In genomic region chr5:1380011-1380817, GRCh38 we compare ENCODE assay signal across 1 cellular context.
A peak's percentile ranks its signal among the peaks of the same experiment; 100 is the strongest.
TF ChIP-seq lines count a peak whose summit lies in the region.

No MANE protein-coding gene starts in this region.

TF ChIP-seq in K562, 482 proteins besides CTCF, POLR2A, EP300 and RAD21 (continued from another document and continues in another):
- TF ChIP-seq, protein P1, sequence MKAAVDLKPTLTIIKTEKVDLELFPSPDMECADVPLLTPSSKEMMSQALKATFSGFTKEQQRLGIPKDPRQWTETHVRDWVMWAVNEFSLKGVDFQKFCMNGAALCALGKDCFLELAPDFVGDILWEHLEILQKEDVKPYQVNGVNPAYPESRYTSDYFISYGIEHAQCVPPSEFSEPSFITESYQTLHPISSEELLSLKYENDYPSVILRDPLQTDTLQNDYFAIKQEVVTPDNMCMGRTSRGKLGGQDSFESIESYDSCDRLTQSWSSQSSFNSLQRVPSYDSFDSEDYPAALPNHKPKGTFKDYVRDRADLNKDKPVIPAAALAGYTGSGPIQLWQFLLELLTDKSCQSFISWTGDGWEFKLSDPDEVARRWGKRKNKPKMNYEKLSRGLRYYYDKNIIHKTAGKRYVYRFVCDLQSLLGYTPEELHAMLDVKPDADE (conservative IDR thresholded peaks at IDR 0.05; ENCODE audit: control insufficient read depth, low read depth, low read length): no peak
- TF ChIP-seq KDM1A (IDR thresholded peaks at IDR 0.05): no peak
- TF ChIP-seq SAFB (IDR thresholded peaks at IDR 0.05; ENCODE audit: borderline replicate concordance, low read depth, low read length): 0 out of 2 replicates have a peak, but pooled peaks have one; percentile 26
- TF ChIP-seq ZNF512 (tag; IDR thresholded peaks at IDR 0.05): no peak
- TF ChIP-seq TSC22D4 (tag; IDR thresholded peaks at IDR 0.05): no peak
- TF ChIP-seq, protein P2, sequence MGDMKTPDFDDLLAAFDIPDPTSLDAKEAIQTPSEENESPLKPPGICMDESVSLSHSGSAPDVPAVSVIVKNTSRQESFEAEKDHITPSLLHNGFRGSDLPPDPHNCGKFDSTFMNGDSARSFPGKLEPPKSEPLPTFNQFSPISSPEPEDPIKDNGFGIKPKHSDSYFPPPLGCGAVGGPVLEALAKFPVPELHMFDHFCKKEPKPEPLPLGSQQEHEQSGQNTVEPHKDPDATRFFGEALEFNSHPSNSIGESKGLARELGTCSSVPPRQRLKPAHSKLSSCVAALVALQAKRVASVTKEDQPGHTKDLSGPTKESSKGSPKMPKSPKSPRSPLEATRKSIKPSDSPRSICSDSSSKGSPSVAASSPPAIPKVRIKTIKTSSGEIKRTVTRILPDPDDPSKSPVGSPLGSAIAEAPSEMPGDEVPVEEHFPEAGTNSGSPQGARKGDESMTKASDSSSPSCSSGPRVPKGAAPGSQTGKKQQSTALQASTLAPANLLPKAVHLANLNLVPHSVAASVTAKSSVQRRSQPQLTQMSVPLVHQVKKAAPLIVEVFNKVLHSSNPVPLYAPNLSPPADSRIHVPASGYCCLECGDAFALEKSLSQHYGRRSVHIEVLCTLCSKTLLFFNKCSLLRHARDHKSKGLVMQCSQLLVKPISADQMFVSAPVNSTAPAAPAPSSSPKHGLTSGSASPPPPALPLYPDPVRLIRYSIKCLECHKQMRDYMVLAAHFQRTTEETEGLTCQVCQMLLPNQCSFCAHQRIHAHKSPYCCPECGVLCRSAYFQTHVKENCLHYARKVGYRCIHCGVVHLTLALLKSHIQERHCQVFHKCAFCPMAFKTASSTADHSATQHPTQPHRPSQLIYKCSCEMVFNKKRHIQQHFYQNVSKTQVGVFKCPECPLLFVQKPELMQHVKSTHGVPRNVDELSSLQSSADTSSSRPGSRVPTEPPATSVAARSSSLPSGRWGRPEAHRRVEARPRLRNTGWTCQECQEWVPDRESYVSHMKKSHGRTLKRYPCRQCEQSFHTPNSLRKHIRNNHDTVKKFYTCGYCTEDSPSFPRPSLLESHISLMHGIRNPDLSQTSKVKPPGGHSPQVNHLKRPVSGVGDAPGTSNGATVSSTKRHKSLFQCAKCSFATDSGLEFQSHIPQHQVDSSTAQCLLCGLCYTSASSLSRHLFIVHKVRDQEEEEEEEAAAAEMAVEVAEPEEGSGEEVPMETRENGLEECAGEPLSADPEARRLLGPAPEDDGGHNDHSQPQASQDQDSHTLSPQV (IDR thresholded peaks at IDR 0.05): no peak
- TF ChIP-seq RAD51 (IDR thresholded peaks at IDR 0.05; ENCODE audit: borderline replicate concordance, low read depth): no peak
- no peak for TF ChIP-seq CHD7 (IDR thresholded peaks at IDR 0.05; ENCODE audit: low read depth, low read length)
- no peak for TF ChIP-seq POU5F1 (IDR thresholded peaks at IDR 0.05; ENCODE audit: borderline replicate concordance, low read depth, low read length, partially characterized antibody)
- TF ChIP-seq, protein P3, sequence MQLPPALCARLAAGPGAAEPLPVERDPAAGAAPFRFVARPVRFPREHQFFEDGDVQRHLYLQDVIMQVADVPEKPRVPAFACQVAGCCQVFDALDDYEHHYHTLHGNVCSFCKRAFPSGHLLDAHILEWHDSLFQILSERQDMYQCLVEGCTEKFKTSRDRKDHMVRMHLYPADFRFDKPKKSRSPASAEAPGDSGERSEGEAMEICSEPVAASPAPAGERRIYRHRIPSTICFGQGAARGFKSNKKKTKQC (CRISPR knock-in tag; IDR thresholded peaks at IDR 0.05): no peak
- no peak for TF ChIP-seq ZKSCAN8 (CRISPR knock-in tag; IDR thresholded peaks at IDR 0.05)
- TF ChIP-seq XRCC4 (IDR thresholded peaks at IDR 0.05; ENCODE audit: extremely low read depth, insufficient read depth, insufficient read length): no peak
- no peak for TF ChIP-seq ARHGAP35 (IDR thresholded peaks at IDR 0.05; ENCODE audit: partially characterized antibody)
- TF ChIP-seq CHCHD3 (CRISPR knock-in tag; IDR thresholded peaks at IDR 0.05): no peak
- no peak for TF ChIP-seq ETV5 (CRISPR knock-in tag; IDR thresholded peaks at IDR 0.05; ENCODE audit: low read depth)
- peak; percentile 56 for TF ChIP-seq SMC3 (conservative IDR thresholded peaks at IDR 0.05; ENCODE audit: insufficient read depth, low read depth, low read length)
- no peak for TF ChIP-seq ZNF277 (CRISPR knock-in tag; IDR thresholded peaks at IDR 0.05; ENCODE audit: borderline replicate concordance)
- TF ChIP-seq ZZZ3 (IDR thresholded peaks at IDR 0.05): no peak
- no peak for TF ChIP-seq SP1 (CRISPR knock-in tag; IDR thresholded peaks at IDR 0.05)
- TF ChIP-seq NFE2L1 (tag; IDR thresholded peaks at IDR 0.05; ENCODE audit: borderline replicate concordance, low read depth): no peak
- no peak for TF ChIP-seq TBP (optimal IDR thresholded peaks at IDR 0.05; ENCODE audit: low read depth, low read length)
- TF ChIP-seq TARDBP (IDR thresholded peaks at IDR 0.05): no peak
- no peak for TF ChIP-seq SMAD3 (CRISPR knock-in tag; conservative IDR thresholded peaks at IDR 0.05)
- no peak for TF ChIP-seq ZNF696 (CRISPR knock-in tag; conservative IDR thresholded peaks at IDR 0.05)
- no peak for TF ChIP-seq ZNF436 (CRISPR knock-in tag; IDR thresholded peaks at IDR 0.05)
- TF ChIP-seq MBD1 (CRISPR knock-in tag; IDR thresholded peaks at IDR 0.05): no peak
- no peak for TF ChIP-seq NCOA2 (IDR thresholded peaks at IDR 0.05; ENCODE audit: partially characterized antibody in 2 of 2)
- no peak for TF ChIP-seq NFXL1 (CRISPR knock-in tag; IDR thresholded peaks at IDR 0.05)
- no peak for TF ChIP-seq ZNF175 (CRISPR knock-in tag; IDR thresholded peaks at IDR 0.05; ENCODE audit: low read depth)
- TF ChIP-seq ZC3H8 (IDR thresholded peaks at IDR 0.05): no peak
- TF ChIP-seq MAFF (IDR thresholded peaks at IDR 0.05; ENCODE audit: low read length): peak; percentile 25; the same call in 1 of the 2 replicates
- TF ChIP-seq, protein P4, sequence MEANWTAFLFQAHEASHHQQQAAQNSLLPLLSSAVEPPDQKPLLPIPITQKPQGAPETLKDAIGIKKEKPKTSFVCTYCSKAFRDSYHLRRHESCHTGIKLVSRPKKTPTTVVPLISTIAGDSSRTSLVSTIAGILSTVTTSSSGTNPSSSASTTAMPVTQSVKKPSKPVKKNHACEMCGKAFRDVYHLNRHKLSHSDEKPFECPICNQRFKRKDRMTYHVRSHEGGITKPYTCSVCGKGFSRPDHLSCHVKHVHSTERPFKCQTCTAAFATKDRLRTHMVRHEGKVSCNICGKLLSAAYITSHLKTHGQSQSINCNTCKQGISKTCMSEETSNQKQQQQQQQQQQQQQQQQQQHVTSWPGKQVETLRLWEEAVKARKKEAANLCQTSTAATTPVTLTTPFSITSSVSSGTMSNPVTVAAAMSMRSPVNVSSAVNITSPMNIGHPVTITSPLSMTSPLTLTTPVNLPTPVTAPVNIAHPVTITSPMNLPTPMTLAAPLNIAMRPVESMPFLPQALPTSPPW (CRISPR knock-in tag; IDR thresholded peaks at IDR 0.05): peak; percentile 39; the same call in 1 of the 2 replicates
